ENCODE assay signal across 8 cellular contexts in the genomic region with DNA sequence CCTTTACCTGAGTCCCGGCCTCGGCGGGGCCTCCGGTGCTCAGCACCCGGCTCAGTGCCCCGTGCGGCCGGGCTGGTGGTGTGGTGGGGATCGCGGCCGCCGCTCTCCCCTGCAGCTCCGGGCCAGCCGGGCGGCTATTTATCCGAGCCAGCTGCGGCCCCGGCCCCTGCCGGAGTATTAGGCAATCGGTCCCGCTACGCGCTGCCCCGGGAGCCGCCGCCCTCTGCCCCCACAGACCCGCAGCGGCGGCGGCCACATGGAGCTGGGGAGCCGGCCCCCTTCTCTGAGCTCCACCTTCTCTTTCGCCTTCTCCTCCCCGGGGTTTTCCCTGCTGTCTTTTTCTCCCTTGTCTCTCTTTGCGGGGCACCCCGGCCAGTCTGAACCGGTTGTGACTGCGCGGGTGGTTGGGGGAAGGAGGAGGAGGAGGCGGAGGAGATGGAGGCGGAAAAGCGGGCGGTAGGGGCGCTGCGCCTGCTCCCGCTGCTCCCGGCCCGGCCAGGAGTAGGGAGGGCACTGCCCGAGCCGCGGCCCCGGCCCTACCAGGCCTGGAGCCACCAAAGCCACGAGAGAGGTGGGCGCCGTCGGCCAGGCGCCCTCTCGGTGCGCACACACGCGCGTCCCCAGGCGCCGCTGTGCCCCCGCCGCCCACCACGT. TPM values are rescaled to one million over a fixed set of nuclear protein-coding genes. Genes with fewer than 3 reads are reported as not detected.
DNase-seq lines count a peak whose midpoint lies in the region; ATAC-seq and TF ChIP-seq lines count a peak whose summit lies in the region.

Gene SLC16A9 (minus strand): TSS at position 379 of the 654 bp plus-strand sequence. CDS start 25,559 bp downstream, outside the sequence.

- H3K4me3 Mint-ChIP-seq in nephron progenitor cell = peak within 1 kb of the TSS; percentile 91
- peak within 1 kb of the TSS; percentile 89 for H3K4me3 Mint-ChIP-seq in type B pancreatic cell

- no peaks in the 10 kb centered on the region for H3K9me3 Mint-ChIP-seq in nephron progenitor cell
- no peaks in the 10 kb centered on the region for H3K9me3 Mint-ChIP-seq in type B pancreatic cell

- no peak within 1 kb of the TSS for H3K27ac Mint-ChIP-seq in nephron progenitor cell
- H3K27ac Mint-ChIP-seq in type B pancreatic cell = peak within 1 kb of the TSS; percentile 73

- TF ChIP-seq CTCF in fibroblast of the aortic adventitia (IDR thresholded peaks at IDR 0.05; ENCODE audit: insufficient read depth, low read length) (peak; percentile 44), nephron progenitor cell (IDR thresholded peaks at IDR 0.05) (peak; percentile 39), type B pancreatic cell (conservative IDR thresholded peaks at IDR 0.05) (peak; percentile 66)

- DNase-seq in ACHN = peak; percentile 62
- DNase-seq in NCI-H146 (lab: John Stamatoyannopoulos, UW) = peak; percentile 78
- DNase-seq in activated CD8-positive, alpha-beta memory T cell treated with anti-CD3 and anti-CD28 coated beads for 48 hours (ENCODE audit: low read depth in 2 of 3, low spot score in 2 of 3) = peak; percentile 14 to 45 (median 17)
- peak; percentile 40 for DNase-seq in fibroblast of the aortic adventitia (ENCODE audit: low read depth)
- DNase-seq in nephron progenitor cell = peak; percentile 77
- DNase-seq in type B pancreatic cell (ENCODE audit: extremely low spot score, unreplicated experiment) = peak; percentile 81

- peaks cover 48% of the 10 kb centered on the region for H3K27me3 Mint-ChIP-seq in nephron progenitor cell (ENCODE audit: low read depth, poor library complexity)
- H3K27me3 Mint-ChIP-seq in type B pancreatic cell = peaks cover 32% of the 10 kb centered on the region

- peaks cover 25% of the 10 kb centered on the region for H3K36me3 Mint-ChIP-seq in nephron progenitor cell (ENCODE audit: low read depth)
- peaks cover 9% of the 10 kb centered on the region for H3K36me3 Mint-ChIP-seq in type B pancreatic cell

- peak within 1 kb of the TSS; percentile 65 for H3K4me3 ChIP-seq in fibroblast of the aortic adventitia (ENCODE audit: low read depth, low read length)

- H3K4me1 Mint-ChIP-seq in nephron progenitor cell (peaks cover 12% of the 10 kb centered on the region), type B pancreatic cell (ENCODE audit: unreplicated experiment) (peaks cover 19% of the 10 kb centered on the region)

- ATAC-seq in GM18499 (IDR thresholded peaks at IDR 0.05; ENCODE audit: insufficient read depth, unreplicated experiment) = peak; percentile 65
- ATAC-seq in HG02759 (IDR thresholded peaks at IDR 0.05; ENCODE audit: unreplicated experiment) = peak; percentile 91

- in situ Hi-C loops in ACHN (cut with HindIII; ENCODE audit: low pct_ligation_motif_present, low pct_unique_long_range_greater_than_20kb, low sequenced_read_pairs) = no loop called here

RNA-seq across cellular contexts. Expression of gene SLC16A9, which starts in this region (rescaled TPM):
- total RNA-seq in fibroblast of the aortic adventitia (ENCODE audit: low replicate concordance) = 0.25 and 1.5 TPM in 2 replicates
- total RNA-seq in type B pancreatic cell (ENCODE audit: low replicate concordance) = 10.0 and 18.2 TPM in 2 replicates

Comparison
In these comparisons a context has a peak if more than half of its experiments do, and no peak if none do; other contexts are left out.
1. Peak in every context shown above with its lines: DNase-seq, ATAC-seq and H3K4me3 ChIP-seq.
2. DNase-seq: peak in every context shown above with its lines; median percentile 81 in type B pancreatic cell; 78 in NCI-H146; 77 in nephron progenitor cell; 62 in ACHN; 40 in fibroblast of the aortic adventitia; 17 in activated CD8-positive, alpha-beta memory T cell treated with anti-CD3 and anti-CD28 coated beads for 48 hours.